ENCODE assay signal across 19 cellular contexts in the genomic region with DNA sequence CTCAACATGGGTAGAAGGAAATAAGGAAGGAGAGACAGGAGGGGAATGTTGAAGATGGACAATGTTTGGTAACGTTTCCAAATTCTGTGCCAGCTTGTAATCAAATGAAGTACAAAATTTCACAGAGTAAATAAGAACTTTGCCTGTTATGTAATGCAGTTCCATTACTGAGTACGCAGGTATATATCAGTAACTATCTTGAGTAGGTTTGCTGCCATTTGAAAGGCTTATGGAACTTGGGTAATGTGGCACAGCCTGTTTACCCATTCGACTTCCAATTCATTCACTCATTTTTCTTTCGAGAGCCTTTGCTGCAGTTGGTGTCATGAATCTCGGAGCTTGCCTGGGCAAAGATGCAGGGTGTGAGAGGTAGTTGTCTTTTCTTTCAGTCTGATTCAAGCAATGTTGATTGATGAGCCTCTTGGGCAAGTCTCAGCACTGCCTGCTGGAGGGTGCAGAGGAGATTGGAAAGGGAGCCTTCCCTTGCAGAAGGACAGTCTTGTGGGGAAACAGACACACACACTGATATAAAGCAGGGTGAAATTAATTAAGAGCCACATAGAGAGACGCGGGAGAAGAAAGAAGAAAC. TPM values are rescaled to one million over a fixed set of nuclear protein-coding genes. Genes with fewer than 3 reads are reported as not detected.
A peak's percentile ranks its signal among the peaks of the same experiment; 100 is the strongest.
DNase-seq lines count a peak whose midpoint lies in the region; FAIRE-seq and TF ChIP-seq lines count a peak whose summit lies in the region.
"Had no signal": no experiment of that assay in that cellular context is flagged by ENCODE, and none has a peak within 500 bp of the region (broad histone marks: within the 10 kb centered on the region; RNA-seq: fewer than 3 reads in every experiment).

No MANE protein-coding gene starts in this region.

- H3K4me1 ChIP-seq in keratinocyte (ENCODE audit: control insufficient read depth, extremely low read depth, insufficient read depth, low read length) (peaks cover 32% of the 10 kb centered on the region), SK-N-SH (ENCODE audit: control insufficient read depth in 1 of 2, insufficient read depth in 2 of 2, low read depth in 1 of 2, low read length in 1 of 2) (no peaks in the 10 kb centered on the region)
- H3K4me1 ChIP-seq: Caco-2, SJCRH30 had no signal

- no peaks in the 10 kb centered on the region for H3K9me3 Mint-ChIP-seq in osteocyte (ENCODE audit: unreplicated experiment)
- H3K9me3 Mint-ChIP-seq: CD4-positive, alpha-beta T cell had no signal

- no peaks in the 10 kb centered on the region for H3K36me3 Mint-ChIP-seq in osteocyte (ENCODE audit: unreplicated experiment)

- H3K9me1 ChIP-seq in keratinocyte (ENCODE audit: control insufficient read depth, extremely low read depth, insufficient read depth, low read length): no peaks in the 10 kb centered on the region

- H3K4me1 Mint-ChIP-seq in osteocyte (ENCODE audit: unreplicated experiment): no peaks in the 10 kb centered on the region

- H3F3A ChIP-seq in SK-N-SH (replicated peaks; ENCODE audit: insufficient read depth): no peaks in the 10 kb centered on the region

- H3K36me3 ChIP-seq in bronchial epithelial cell (ENCODE audit: control insufficient read depth, insufficient read depth, low read length) (no peaks in the 10 kb centered on the region), keratinocyte (ENCODE audit: control insufficient read depth in 2 of 2, extremely low read depth in 1 of 2, insufficient read depth in 2 of 2, low read length in 2 of 2) (no peaks in the 10 kb centered on the region), SK-N-SH (replicated peaks in 1 of 2; ENCODE audit: control insufficient read depth in 1 of 2, insufficient read depth in 2 of 2, low read length in 1 of 2) (no peaks in the 10 kb centered on the region)
- H3K36me3 ChIP-seq: SJCRH30 had no signal

- CTCF ChIA-PET in SK-N-SH (lab: Yijun Ruan, JAX): interaction anchor here (1.9 to 4.1 kb wide), 2 partner anchors 8 to 1068 kb away, joined by 5 to 24 read pairs; no protein-coding TSS in a partner anchor

- no peak for TF ChIP-seq RAD21 in SK-N-SH (IDR thresholded peaks at IDR 0.05; ENCODE audit: low read length)

- H3K27me3 ChIP-seq in bronchial epithelial cell (ENCODE audit: control insufficient read depth, insufficient read depth, low read length) (no peaks in the 10 kb centered on the region), keratinocyte (ENCODE audit: control insufficient read depth, extremely low read depth, insufficient read depth, low read length) (no peaks in the 10 kb centered on the region), SK-N-SH (ENCODE audit: insufficient read depth) (no peaks in the 10 kb centered on the region)
- H3K27me3 ChIP-seq: SJCRH30 had no signal

- peak; percentile 97 for FAIRE-seq in bronchial epithelial cell (lab: Jason Lieb, UNC)
- no peak for FAIRE-seq in keratinocyte (lab: Jason Lieb, UNC)
- FAIRE-seq: A549 had no signal

- peak overlapping the region; percentile 87 for H2AFZ ChIP-seq in keratinocyte (ENCODE audit: control insufficient read depth, low read length)
- no peak overlapping the region for H2AFZ ChIP-seq in SK-N-SH (ENCODE audit: low read depth)
- H2AFZ ChIP-seq: GM23248 had no signal

- POLR2A ChIA-PET in SK-N-SH (lab: Yijun Ruan, JAX): no interaction called here

- no peaks in the 10 kb centered on the region for H3K9me2 ChIP-seq in SK-N-SH

- TF ChIP-seq CTCF in bronchial epithelial cell (IDR thresholded peaks at IDR 0.05; ENCODE audit: insufficient read depth, low read length, severe bottlenecking) (no peak), keratinocyte (optimal IDR thresholded peaks at IDR 0.05 in 1 of 3, IDR thresholded peaks at IDR 0.05 in 1 of 3, conservative IDR thresholded peaks at IDR 0.05 in 1 of 3; ENCODE audit: extremely low read depth in 1 of 3, insufficient read depth in 2 of 3, low read length in 3 of 3) (no peak), SK-N-SH (IDR thresholded peaks at IDR 0.05) (no peak), osteocyte (IDR thresholded peaks at IDR 0.05) (no peak)

- DNase-seq in HPDE6-E6E7 (ENCODE audit: extremely low spot score) (peak; percentile 70), bronchial epithelial cell (ENCODE audit: low read depth) (peak; percentile 96), keratinocyte (ENCODE audit: low read depth, low spot score) (peak; percentile 21), SK-N-SH (no peak), osteocyte (ENCODE audit: extremely low spot score, unreplicated experiment) (no peak)
- no peak for DNase-seq in activated naive CD4-positive, alpha-beta T cell treated with Interleukin-2 at 50 U/mL for 16 hours
- DNase-seq: Caco-2; CD4-positive, alpha-beta T cell; GDM1; KG1; MV-4-11; NCI-H1694 treated with DMSO at 0.1 percent for 48 hours; NCI-H2107; NCI-H524; NCI-H82; SJCRH30 had no signal

- no peak for TF ChIP-seq EP300 in SK-N-SH (IDR thresholded peaks at IDR 0.05; ENCODE audit: borderline replicate concordance in 1 of 2, low read depth in 1 of 2, low read length in 1 of 2)

- H3K4me3 ChIP-seq in bronchial epithelial cell (ENCODE audit: low read depth, low read length) (no peak overlapping the region), keratinocyte (ENCODE audit: control insufficient read depth in 2 of 3, extremely low read depth in 1 of 3, insufficient read depth in 2 of 3, low read depth in 1 of 3, low read length in 3 of 3) (peak overlapping the region in 2 of 3 experiments; percentile 51 to 64), skin epidermis (no peak overlapping the region), SK-N-SH (ENCODE audit: low read depth in 2 of 2, low read length in 1 of 2) (no peak overlapping the region)
- H3K4me3 ChIP-seq: A549, GM23248, SJCRH30 had no signal

- H3K9me3 ChIP-seq in keratinocyte (ENCODE audit: control insufficient read depth, low read depth, low read length) (no peaks in the 10 kb centered on the region), SK-N-SH (no peaks in the 10 kb centered on the region)
- H3K9me3 ChIP-seq: A549, Caco-2, SJCRH30 had no signal

- H3K79me2 ChIP-seq in keratinocyte (ENCODE audit: control insufficient read depth, insufficient read depth, low read length) (no peaks in the 10 kb centered on the region), SK-N-SH (ENCODE audit: insufficient read depth) (no peaks in the 10 kb centered on the region)

- H3K27ac Mint-ChIP-seq in osteocyte (ENCODE audit: unreplicated experiment): no peak overlapping the region
- H3K27ac Mint-ChIP-seq: CD4-positive, alpha-beta T cell had no signal

- dilution Hi-C loops in keratinocyte (cut with MboI; ENCODE audit: extremely low pct_ligation_motif_present, low sequenced_read_pairs): no loop called here

- H3K27me3 Mint-ChIP-seq in osteocyte (ENCODE audit: unreplicated experiment): no peaks in the 10 kb centered on the region
- H3K27me3 Mint-ChIP-seq: CD4-positive, alpha-beta T cell had no signal

- H4K20me1 ChIP-seq in keratinocyte (ENCODE audit: control insufficient read depth, extremely low read depth, insufficient read depth, low read length): no peaks in the 10 kb centered on the region
- H4K20me1 ChIP-seq in SK-N-SH (ENCODE audit: insufficient read depth): no peaks in the 10 kb centered on the region

- H3K4me2 ChIP-seq in keratinocyte (ENCODE audit: control insufficient read depth, extremely low read depth, insufficient read depth, low read depth, low read length) (peak overlapping the region; percentile 93), SK-N-SH (no peak overlapping the region)

- H3K9ac ChIP-seq in keratinocyte (ENCODE audit: control insufficient read depth, extremely low read depth, insufficient read depth, low read length) (peak overlapping the region; percentile 85), SK-N-SH (no peak overlapping the region)
- H3K9ac ChIP-seq: GM23248 had no signal

- no peak overlapping the region for H3K4me3 Mint-ChIP-seq in osteocyte (ENCODE audit: unreplicated experiment)
- H3K4me3 Mint-ChIP-seq: CD4-positive, alpha-beta T cell had no signal

- H3K27ac ChIP-seq in keratinocyte (ENCODE audit: control insufficient read depth, insufficient read depth, low read length) (peak overlapping the region; percentile 96), skin epidermis (peak overlapping the region in 16 of 21 experiments; percentile 8 to 90 (median 68)), SK-N-SH (ENCODE audit: low read depth in 2 of 2, low read length in 1 of 2) (no peak overlapping the region)
- H3K27ac ChIP-seq: GM23248, SJCRH30 had no signal

- 28% methylated on average over 7 of the region's 7 CpGs for WGBS in SK-N-SH (ENCODE audit: low lambda C conversion rate)

TF ChIP-seq in SK-N-SH, 30 proteins besides CTCF, POLR2A, EP300 and RAD21 (continues in another document):
- TF ChIP-seq TAF1 (IDR thresholded peaks at IDR 0.05; ENCODE audit: borderline replicate concordance, low read depth, low read length): no peak
- TF ChIP-seq EZH2phosphoT487 (IDR thresholded peaks at IDR 0.05; ENCODE audit: borderline replicate concordance, low read depth): no peak
- no peak for TF ChIP-seq RXRA (IDR thresholded peaks at IDR 0.05; ENCODE audit: borderline replicate concordance, low read depth)
- TF ChIP-seq TEAD4 (IDR thresholded peaks at IDR 0.05; ENCODE audit: borderline replicate concordance, insufficient read depth): no peak
- TF ChIP-seq, protein P1, sequence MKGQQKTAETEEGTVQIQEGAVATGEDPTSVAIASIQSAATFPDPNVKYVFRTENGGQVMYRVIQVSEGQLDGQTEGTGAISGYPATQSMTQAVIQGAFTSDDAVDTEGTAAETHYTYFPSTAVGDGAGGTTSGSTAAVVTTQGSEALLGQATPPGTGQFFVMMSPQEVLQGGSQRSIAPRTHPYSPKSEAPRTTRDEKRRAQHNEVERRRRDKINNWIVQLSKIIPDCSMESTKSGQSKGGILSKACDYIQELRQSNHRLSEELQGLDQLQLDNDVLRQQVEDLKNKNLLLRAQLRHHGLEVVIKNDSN (IDR thresholded peaks at IDR 0.05; ENCODE audit: borderline replicate concordance, low read depth): no peak
- no peak for TF ChIP-seq RCOR1 (IDR thresholded peaks at IDR 0.05; ENCODE audit: low read length)
- TF ChIP-seq RFX5 (IDR thresholded peaks at IDR 0.05; ENCODE audit: low read length): no peak
- no peak for TF ChIP-seq TCF12 (IDR thresholded peaks at IDR 0.05)

RNA-seq across cellular contexts. Expression of a gene that starts 53.4 kb away (rescaled TPM):
- total RNA-seq in bronchial epithelial cell (7.9 and 9.5 TPM in 2 replicates), osteocyte (11.0 and 11.8 TPM in 2 replicates)
- polyA plus RNA-seq in keratinocyte (6.3 to 8.4 TPM (median 7.7 TPM) in 3 replicates), SK-N-SH (2012; rRNA removed) (3.2 and 5.5 TPM in 2 replicates)
- polyA plus RNA-seq in keratinocyte (2011; ENCODE audit: low read depth): 3.3 TPM
- polyA plus RNA-seq in keratinocyte (2011; cell fraction: cytosol; rRNA removed): 3.4 and 5.6 TPM in 2 replicates
- polyA plus RNA-seq in keratinocyte (2011; cell fraction: nucleus; rRNA removed): 13.7 TPM in 2 replicates
- polyA plus RNA-seq in keratinocyte (2012; ENCODE audit: low replicate concordance): 4.7 and 6.9 TPM in 2 replicates
- 3.6 to 6.8 TPM (median 6.5 TPM) in 3 replicates for polyA minus RNA-seq in keratinocyte
- 4.2 TPM for polyA minus RNA-seq in keratinocyte (2011; cell fraction: cytosol; rRNA and poly(A)+ RNA removed)
- polyA minus RNA-seq in keratinocyte (2011; cell fraction: nucleus; rRNA and poly(A)+ RNA removed): 5.3 and 9.8 TPM in 2 replicates
- polyA plus RNA-seq in SK-N-SH (2012; cell fraction: cytosol; rRNA removed): 3.4 and 3.7 TPM in 2 replicates
- polyA plus RNA-seq in SK-N-SH (2012; cell fraction: nucleus; rRNA removed): 8.0 and 14.1 TPM in 2 replicates

Comparison
In these comparisons a context has a peak if more than half of its experiments do, and no peak if none do; other contexts are left out.
1. DNase-seq: peak in HPDE6-E6E7 (single experiment), bronchial epithelial cell (single experiment) and keratinocyte (single experiment); none in SK-N-SH (single experiment), osteocyte (single experiment) and activated naive CD4-positive, alpha-beta T cell treated with Interleukin-2 at 50 U/mL for 16 hours (single experiment).
2. H3K4me3 ChIP-seq: peak in keratinocyte (2 of 3); none in bronchial epithelial cell (single experiment), skin epidermis (0 of 7) and SK-N-SH (0 of 2).
3. H3K27ac ChIP-seq: peak in keratinocyte (single experiment) and skin epidermis (16 of 21); none in SK-N-SH (0 of 2).